In genomic region chrX:83535417-83536244, GRCh38 we compare ENCODE assay signal across 8 cellular contexts. TPM values are rescaled to one million over a fixed set of nuclear protein-coding genes. Genes with fewer than 3 reads are reported as not detected.
A peak's percentile ranks its signal among the peaks of the same experiment; 100 is the strongest.
DNase-seq lines count a peak whose midpoint lies in the region; ATAC-seq and TF ChIP-seq lines count a peak whose summit lies in the region.

No MANE protein-coding gene starts in this region.

- no peaks in the 10 kb centered on the region for H3K9me3 ChIP-seq in CD4-positive, alpha-beta memory T cell (ENCODE audit: control insufficient read depth in 1 of 2, low read length in 2 of 2)
- H3K9me3 ChIP-seq in Loucy (ENCODE audit: insufficient read depth, low read depth, low read length), result no peaks in the 10 kb centered on the region

- CTCF ChIA-PET in CD4-positive, alpha-beta memory T cell (lab: Charles Lee; ENCODE audit: partially characterized antibody), result no interaction called here

- H4K20me1 ChIP-seq in Loucy (ENCODE audit: insufficient read depth, low read length, poor library complexity, severe bottlenecking), result no peaks in the 10 kb centered on the region

- H3K4me1 ChIP-seq in CD4-positive, alpha-beta memory T cell (ENCODE audit: insufficient read depth, low read length), result no peaks in the 10 kb centered on the region
- H3K4me1 ChIP-seq in Loucy (ENCODE audit: insufficient read depth, low read length, poor library complexity, severe bottlenecking), result no peaks in the 10 kb centered on the region

- no peaks in the 10 kb centered on the region for H3K9me2 ChIP-seq in Loucy (replicated peaks; ENCODE audit: low read depth, low read length)

- no peaks in the 10 kb centered on the region for H3F3A ChIP-seq in Loucy (ENCODE audit: low read depth)

- peak overlapping the region in 1 of 2 donors; percentile 2 for H3K4me3 ChIP-seq in CD4-positive, alpha-beta memory T cell (ENCODE audit: low read length in 2 of 2)
- peak overlapping the region; percentile 49 for H3K4me3 ChIP-seq in Loucy (ENCODE audit: low read length, poor library complexity, severe bottlenecking)

- no peak overlapping the region for H3K9ac ChIP-seq in Loucy (ENCODE audit: low read depth, low read length, poor library complexity, severe bottlenecking)

- POLR2A ChIA-PET in CD4-positive, alpha-beta memory T cell (lab: Charles Lee; ENCODE audit: partially characterized antibody), result no interaction called here

- H3K4me2 ChIP-seq in Loucy (ENCODE audit: low read depth, low read length, poor library complexity, severe bottlenecking), result peak overlapping the region; percentile 40

- ATAC-seq in GM19397 (IDR thresholded peaks at IDR 0.05; ENCODE audit: unreplicated experiment) (peak; percentile 87), HG02970 (IDR thresholded peaks at IDR 0.05; ENCODE audit: low FRiP score, unreplicated experiment) (no peak)
- no peak for ATAC-seq in central memory CD8-positive, alpha-beta T cell (replicated peaks; ENCODE audit: extremely low read depth, poor library complexity, severe bottlenecking)

- H3K36me3 ChIP-seq in CD4-positive, alpha-beta memory T cell (ENCODE audit: insufficient read depth, low read length), result no peaks in the 10 kb centered on the region
- H3K36me3 ChIP-seq in Loucy (ENCODE audit: insufficient read depth, low read length), result no peaks in the 10 kb centered on the region

- H3K36me3 Mint-ChIP-seq in CD4-positive, alpha-beta memory T cell, result no peaks in the 10 kb centered on the region
- no peaks in the 10 kb centered on the region for H3K36me3 Mint-ChIP-seq in central memory CD8-positive, alpha-beta T cell (ENCODE audit: insufficient read depth)

- intact Hi-C loops in CD4-positive, alpha-beta memory T cell (cut with micrococcal nuclease), result no loop called here
- intact Hi-C loops in posterior vena cava (cut with DNase I), result no loop called here

- no peak for DNase-seq in CD4-positive, alpha-beta memory T cell
- DNase-seq in central memory CD8-positive, alpha-beta T cell (ENCODE audit: low spot score in 2 of 2), result no peak
- no peak for DNase-seq in globus pallidus (ENCODE audit: low spot score)
- DNase-seq in COR-L47 (lab: John Stamatoyannopoulos, UW), result no peak
- DNase-seq in posterior vena cava (ENCODE audit: low spot score), result no peak

- no peak overlapping the region for H3K27ac ChIP-seq in CD4-positive, alpha-beta memory T cell (ENCODE audit: low read depth, low read length)

- no peaks in the 10 kb centered on the region for H3K79me2 ChIP-seq in Loucy (ENCODE audit: insufficient read depth, low read length)

- no peaks in the 10 kb centered on the region for H3K9me3 Mint-ChIP-seq in CD4-positive, alpha-beta memory T cell
- no peaks in the 10 kb centered on the region for H3K9me3 Mint-ChIP-seq in central memory CD8-positive, alpha-beta T cell

- H3K4me3 Mint-ChIP-seq in CD4-positive, alpha-beta memory T cell, result peak overlapping the region; percentile 63 to 82 (median 77)
- H3K4me3 Mint-ChIP-seq in central memory CD8-positive, alpha-beta T cell, result peak overlapping the region; percentile 52

- H3K27me3 ChIP-seq in CD4-positive, alpha-beta memory T cell (ENCODE audit: insufficient read depth, low read length), result no peaks in the 10 kb centered on the region
- H3K27me3 ChIP-seq in Loucy (ENCODE audit: insufficient read depth, low read length, poor library complexity, severe bottlenecking), result no peaks in the 10 kb centered on the region

- H3K27me3 Mint-ChIP-seq in CD4-positive, alpha-beta memory T cell, result no peaks in the 10 kb centered on the region
- H3K27me3 Mint-ChIP-seq in central memory CD8-positive, alpha-beta T cell, result no peaks in the 10 kb centered on the region

- peak overlapping the region in 3 of 7 donors; percentile 64 to 79 (median 67) for H3K27ac Mint-ChIP-seq in CD4-positive, alpha-beta memory T cell
- no peak overlapping the region for H3K27ac Mint-ChIP-seq in central memory CD8-positive, alpha-beta T cell (ENCODE audit: low read depth)

- H3K4me1 Mint-ChIP-seq in CD4-positive, alpha-beta memory T cell, result peaks cover 0 to 9% (median 2%) of the 10 kb centered on the region in 4 donors
- H3K4me1 Mint-ChIP-seq in central memory CD8-positive, alpha-beta T cell, result no peaks in the 10 kb centered on the region

- TF ChIP-seq CTCF in Loucy (conservative IDR thresholded peaks at IDR 0.05; ENCODE audit: low read length), result no peak

- peak overlapping the region; percentile 70 for H2AFZ ChIP-seq in Loucy (ENCODE audit: low read length)

RNA-seq across cellular contexts. Expression of gene POU3F4, which starts 27.5 kb away (rescaled TPM):
- total RNA-seq in CD4-positive, alpha-beta memory T cell, result not detected
- polyA plus RNA-seq in CD4-positive, alpha-beta memory T cell, result not detected
- not detected for total RNA-seq in posterior vena cava
